Comparison of ENCODE assay signal across 8 cellular contexts in genomic region chr19:45769054-45769782, GRCh38. TPM values are rescaled to one million over a fixed set of nuclear protein-coding genes. Genes with fewer than 3 reads are reported as not detected.
DNase-seq lines count a peak whose midpoint lies in the region; ATAC-seq, FAIRE-seq and TF ChIP-seq lines count a peak whose summit lies in the region.

Gene SIX5, minus strand, starts transcription at chr19:45769252. Its CDS starts 408 bp downstream, at chr19:45768844.

- H3K4me3 ChIP-seq in astrocyte (ENCODE audit: insufficient read depth, low read depth, low read length), result peak within 1 kb of the TSS; percentile 85

- TF ChIP-seq CTCF in GM13977 (IDR thresholded peaks at IDR 0.05; ENCODE audit: extremely low read depth, insufficient read depth, missing control alignments) (no peak), astrocyte (IDR thresholded peaks at IDR 0.05; ENCODE audit: insufficient read depth, low read depth, low read length) (no peak)

- no peaks in the 10 kb centered on the region for H3K27me3 Mint-ChIP-seq in astrocyte (ENCODE audit: low read depth, unreplicated experiment)

- H2AFZ ChIP-seq in astrocyte (ENCODE audit: low read depth, low read length), result peak within 1 kb of the TSS; percentile 76

- H3K9me3 ChIP-seq in astrocyte (ENCODE audit: insufficient read depth, low read depth, low read length), result no peaks in the 10 kb centered on the region

- peak within 1 kb of the TSS; percentile 100 for H3K4me2 ChIP-seq in astrocyte (ENCODE audit: low read length)

- DNase-seq in GM13977 (ENCODE audit: low spot score) (peak; percentile 100), NCI-H1694 (lab: John Stamatoyannopoulos, UW) (peak; percentile 90), T-helper 22 cell (ENCODE audit: low read depth) (peak; percentile 87), astrocyte (ENCODE audit: low read depth) (peak; percentile 88), hepatic stellate cell (ENCODE audit: low spot score) (peak; percentile 99), renal cortical epithelial cell (ENCODE audit: low read depth) (peak; percentile 89), cortex of kidney (lab: John Stamatoyannopoulos, UW) (no peak)

- no peak for FAIRE-seq in astrocyte (lab: Jason Lieb, UNC)

- no peaks in the 10 kb centered on the region for H3K9me3 Mint-ChIP-seq in astrocyte (ENCODE audit: unreplicated experiment)

- in situ Hi-C loops in GM13977 (cut with MboI; ENCODE audit: low pct_unique_long_range_greater_than_20kb, low sequenced_read_pairs, unreplicated experiment), result no loop called here

- H3K4me3 Mint-ChIP-seq in astrocyte (ENCODE audit: unreplicated experiment), result peak within 1 kb of the TSS; percentile 88

- peak within 1 kb of the TSS; percentile 96 for H3K9ac ChIP-seq in astrocyte (ENCODE audit: low read length)

- peaks cover 12% of the 10 kb centered on the region for H3K79me2 ChIP-seq in astrocyte (ENCODE audit: insufficient read depth, low read length)

- peak within 1 kb of the TSS; percentile 95 for H3K27ac ChIP-seq in astrocyte (ENCODE audit: low read depth, low read length)

- peaks cover 3% of the 10 kb centered on the region for H3K36me3 Mint-ChIP-seq in astrocyte (ENCODE audit: low read depth, unreplicated experiment)

- H3K4me1 Mint-ChIP-seq in astrocyte (ENCODE audit: low read depth, unreplicated experiment), result peaks cover 17% of the 10 kb centered on the region

- peaks cover 28% of the 10 kb centered on the region for H4K20me1 ChIP-seq in astrocyte (ENCODE audit: insufficient read depth, low read length)

- peak within 1 kb of the TSS; percentile 94 for H3K27ac Mint-ChIP-seq in astrocyte (ENCODE audit: unreplicated experiment)

- no peaks in the 10 kb centered on the region for H3K27me3 ChIP-seq in astrocyte (ENCODE audit: insufficient read depth, low read length)

- peaks cover 6% of the 10 kb centered on the region for H3K36me3 ChIP-seq in astrocyte (ENCODE audit: insufficient read depth, low read length)

- H3K4me1 ChIP-seq in astrocyte (ENCODE audit: insufficient read depth, low read length), result peaks cover 34% of the 10 kb centered on the region

- ATAC-seq in HG02870 (IDR thresholded peaks at IDR 0.05; ENCODE audit: unreplicated experiment), result peak; percentile 53

RNA-seq across cellular contexts. Expression of gene SIX5, which starts in this region (rescaled TPM):
- 23.5 and 24.8 TPM in 2 replicates for total RNA-seq in astrocyte
- total RNA-seq in renal cortical epithelial cell, result 6.3 and 12.9 TPM in 2 replicates
